In genomic region chr10:96043895-96044580, GRCh38 we compare ENCODE assay signal across 8 cellular contexts. TPM values are rescaled to one million over a fixed set of nuclear protein-coding genes. Genes with fewer than 3 reads are reported as not detected.
DNase-seq lines count a peak whose midpoint lies in the region; ATAC-seq and TF ChIP-seq lines count a peak whose summit lies in the region.

No MANE protein-coding gene starts in this region.

- H3K27ac Mint-ChIP-seq in activated B cell treated with CpG ODN at 0.5 μM for 24 hours (peak overlapping the region; percentile 80), chondrocyte (ENCODE audit: unreplicated experiment) (peak overlapping the region; percentile 98)

- H3K4me3 Mint-ChIP-seq in activated B cell treated with CpG ODN at 0.5 μM for 24 hours (peak overlapping the region; percentile 93), chondrocyte (ENCODE audit: unreplicated experiment) (peak overlapping the region; percentile 96)

- peak; percentile 37 for ATAC-seq in HG02610 (IDR thresholded peaks at IDR 0.05; ENCODE audit: unreplicated experiment)
- ATAC-seq in activated B cell treated with CpG ODN at 0.5 μM for 24 hours (ENCODE audit: low read depth): peak; percentile 40

- CTCF ChIA-PET in activated B cell treated with CpG ODN at 0.5 μM for 24 hours (lab: Charles Lee): no interaction called here

- DNase-seq in DMS53 (lab: John Stamatoyannopoulos, UW) (peak; percentile 73), DMS53 treated with DMSO at 0.1 percent for 48 hours (lab: John Stamatoyannopoulos, UW; ENCODE audit: unreplicated experiment) (no peak), NAMALWA (ENCODE audit: low spot score) (peak; percentile 72), activated B cell treated with CpG ODN at 0.5 μM for 24 hours (no peak), chondrocyte (ENCODE audit: low spot score) (peak; percentile 90), kidney tubule cell (ENCODE audit: low spot score) (peak; percentile 55)
- peak in 3 of 4 experiments; percentile 29 to 30 (median 30) for DNase-seq in stimulated activated CD4-positive, alpha-beta T cell treated with anti-CD3 and anti-CD28 coated beads, Interleukin-1b, Interleukin-23, amount 100 ng/mL, for 24 hours (ENCODE audit: low read depth in 4 of 4, low spot score in 1 of 4)

- H3K9me3 Mint-ChIP-seq in activated B cell treated with CpG ODN at 0.5 μM for 24 hours: no peaks in the 10 kb centered on the region
- H3K9me3 Mint-ChIP-seq in chondrocyte (ENCODE audit: low read depth): no peaks in the 10 kb centered on the region

- peaks cover 47% of the 10 kb centered on the region for H3K4me1 Mint-ChIP-seq in activated B cell treated with CpG ODN at 0.5 μM for 24 hours
- H3K4me1 Mint-ChIP-seq in chondrocyte (ENCODE audit: low read depth): peaks cover 37% of the 10 kb centered on the region

- intact Hi-C loops in activated B cell treated with CpG ODN at 0.5 μM for 24 hours (cut with micrococcal nuclease): loop anchor here (1.0 to 10.0 kb wide), 10 partner anchors 7 to 749 kb away; partner anchors contain the start of genes ALDH18A1, CC2D2B, PDLIM1 and SORBS1

- H3K27me3 Mint-ChIP-seq in activated B cell treated with CpG ODN at 0.5 μM for 24 hours: no peaks in the 10 kb centered on the region
- H3K27me3 Mint-ChIP-seq in chondrocyte (ENCODE audit: low read depth): peaks cover under 1% of the 10 kb centered on the region

- peaks cover 33% of the 10 kb centered on the region for H3K36me3 Mint-ChIP-seq in activated B cell treated with CpG ODN at 0.5 μM for 24 hours (ENCODE audit: low read depth)
- peaks cover 2% of the 10 kb centered on the region for H3K36me3 Mint-ChIP-seq in chondrocyte (ENCODE audit: low read depth)

- POLR2A ChIA-PET in activated B cell treated with CpG ODN at 0.5 μM for 24 hours (lab: Charles Lee): interaction anchor here (0.6 to 2.4 kb wide), 5 partner anchors 11 to 1680 kb away, joined by 3 to 22 read pairs (median 5); partner anchors contain the start of gene ZNF518A

- TF ChIP-seq CTCF in activated B cell treated with CpG ODN at 0.5 μM for 24 hours (IDR thresholded peaks at IDR 0.05) (no peak), chondrocyte (IDR thresholded peaks at IDR 0.05) (no peak)

RNA-seq across cellular contexts. Expression of gene CCNJ, which starts 0.7 kb away (rescaled TPM):
- total RNA-seq in activated B cell treated with CpG ODN at 0.5 μM for 24 hours (9.8 and 10.2 TPM in 2 replicates), chondrocyte (7.6 to 8.8 TPM (median 7.8 TPM) in 3 replicates)

Comparison
In these comparisons a context has a peak if more than half of its experiments do, and no peak if none do; other contexts are left out.
1. DNase-seq: peak in DMS53 (single experiment), NAMALWA (single experiment), chondrocyte (single experiment), kidney tubule cell (single experiment) and stimulated activated CD4-positive, alpha-beta T cell treated with anti-CD3 and anti-CD28 coated beads, Interleukin-1b, Interleukin-23, amount 100 ng/mL, for 24 hours (3 of 4); none in DMS53 treated with DMSO at 0.1 percent for 48 hours (single experiment) and activated B cell treated with CpG ODN at 0.5 μM for 24 hours (single experiment).